In the genomic region with DNA sequence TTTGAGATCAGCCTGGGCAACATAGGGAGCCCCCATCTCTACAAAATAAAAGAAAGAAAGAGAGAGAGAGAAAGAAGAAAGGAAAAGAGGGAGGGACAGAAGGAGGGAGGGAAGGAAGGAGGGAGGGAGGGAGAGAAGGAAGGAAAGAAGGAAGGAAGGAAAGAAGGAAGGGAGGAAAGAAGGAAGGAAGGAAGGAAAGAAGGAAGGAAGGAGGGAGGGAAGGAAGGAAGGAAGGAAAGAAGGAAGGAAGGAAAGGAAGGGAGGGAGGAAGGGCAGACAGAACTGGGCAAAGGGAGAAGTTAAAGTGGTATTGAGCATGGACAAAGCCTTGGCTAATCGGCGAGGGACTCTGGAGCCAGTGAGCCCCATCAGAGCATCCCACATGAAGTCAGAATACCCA, we compare ENCODE assay signal across 13 cellular contexts. TPM values are rescaled to one million over a fixed set of nuclear protein-coding genes. Genes with fewer than 3 reads are reported as not detected.
"Had no signal": no experiment of that assay in that cellular context is flagged by ENCODE, and none has a peak within 500 bp of the region (broad histone marks: within the 10 kb centered on the region; RNA-seq: fewer than 3 reads in every experiment).

No MANE protein-coding gene starts in this region.

RNA-seq across cellular contexts. Expression of a gene that starts 15.9 kb away (rescaled TPM):
- total RNA-seq: activated naive CD4-positive, alpha-beta T cell treated with anti-CD3 and anti-CD28 coated beads for 36 hours; activated naive CD8-positive, alpha-beta T cell treated with anti-CD3 and anti-CD28 coated beads for 36 hours; activated T-helper 1 cell treated with anti-CD3 and anti-CD28 coated beads, Interleukin-12 subunit alpha, Interleukin-12 subunit beta, Interleukin-2, Interleukin-4 antibody, amounts not matched to agents 30 ng/mL and 10 ng/mL and 1 ng/mL, durations not matched to agents 14 hours and 24 hours and 36 hours; adrenal gland; aorta; ascending aorta; astrocyte; body of pancreas; bronchial epithelial cell; cardiac muscle cell; cardiac septum; cerebellum; chondrocyte had no signal
- polyA plus RNA-seq: cardiac muscle cell had no signal

RNA-seq across cellular contexts. Expression of a gene that starts 26.5 kb away (rescaled TPM):
- total RNA-seq: ascending aorta had no signal
